8 cellular contexts compared by ENCODE assay signal in the genomic region with DNA sequence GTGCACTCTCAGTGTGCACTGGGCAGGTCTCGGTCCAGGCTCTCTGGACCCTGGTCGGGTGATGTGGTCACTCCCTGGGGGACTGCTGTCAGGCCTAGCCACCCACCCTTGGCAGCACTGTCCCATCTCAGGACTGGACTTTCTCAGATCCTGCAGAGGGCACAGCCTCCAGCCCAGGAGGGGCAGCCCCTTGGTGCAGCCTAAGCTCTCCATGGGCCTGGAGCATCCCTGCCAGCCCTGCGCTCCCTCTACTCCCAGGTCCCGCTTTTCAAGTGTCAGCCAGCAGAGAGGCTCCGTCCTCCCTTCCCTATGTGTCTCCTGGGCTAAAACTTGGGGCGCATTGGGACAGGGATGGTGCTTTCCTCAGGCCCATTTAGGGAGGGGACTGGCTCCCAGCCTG.
DNase-seq lines count a peak whose midpoint lies in the region; ATAC-seq and TF ChIP-seq lines count a peak whose summit lies in the region.
"Not testable (repeated sequence)": the region's sequence is repeated elsewhere in the genome, so short reads cannot be mapped to it uniquely, and the experiment has no call there.

No MANE protein-coding gene starts in this region.

- not testable (repeated sequence) for H3K9me3 Mint-ChIP-seq in chondrocyte (ENCODE audit: low read depth); osteocyte (ENCODE audit: unreplicated experiment)

- not testable (repeated sequence) for TF ChIP-seq EP300 in sigmoid colon (IDR thresholded peaks at IDR 0.05); upper lobe of left lung (IDR thresholded peaks at IDR 0.05)

- H3K27me3 ChIP-seq in RWPE2 (ENCODE audit: insufficient read depth, poor library complexity, severe bottlenecking); right cardiac atrium (ENCODE audit: control insufficient read depth, insufficient read depth); right lobe of liver; sigmoid colon; upper lobe of left lung: not testable (repeated sequence)

- TF ChIP-seq POLR2A in right lobe of liver (IDR thresholded peaks at IDR 0.05); sigmoid colon (IDR thresholded peaks at IDR 0.05); upper lobe of left lung (IDR thresholded peaks at IDR 0.05): not testable (repeated sequence)

- H3K27ac ChIP-seq in RWPE2 (ENCODE audit: poor library complexity, severe bottlenecking); right cardiac atrium (ENCODE audit: low read length); right lobe of liver; sigmoid colon; upper lobe of left lung: not testable (repeated sequence)

- 96% methylated on average over 2 of the region's 6 CpGs for WGBS in right cardiac atrium
- no CpG with 5 or more reads among the region's 6 CpGs for WGBS in right lobe of liver (ENCODE audit: insufficient coverage, low coverage, low lambda C conversion rate, missing lambda C conversion rate)
- WGBS in sigmoid colon, 2 donors, result 93 to 97% methylated on average over 2 to 3 of the region's 6 CpGs
- 93 to 100% methylated on average over 3 to 4 of the region's 6 CpGs for WGBS in upper lobe of left lung, 2 donors

- DNase-seq in RWPE2 (ENCODE audit: low spot score) (peak; percentile 12), chondrocyte (ENCODE audit: low spot score) (peak; percentile 50), right cardiac atrium (peak in 2 of 3 donors; percentile 8 to 32), right lobe of liver (peak in 2 of 3 donors; percentile 8 to 44), mucosa of descending colon (peak in 2 of 3 donors; percentile 12 to 19), osteocyte (ENCODE audit: extremely low spot score, unreplicated experiment) (peak; percentile 78), sigmoid colon (peak; percentile 50), upper lobe of left lung (peak; percentile 12 to 62)

- not testable (repeated sequence) for H3K9me3 ChIP-seq in RWPE2 (ENCODE audit: severe bottlenecking); right cardiac atrium (ENCODE audit: control insufficient read depth, low read length); right lobe of liver; mucosa of descending colon; sigmoid colon; upper lobe of left lung

- not testable (repeated sequence) for H3K4me1 ChIP-seq in RWPE2 (ENCODE audit: insufficient read depth, poor library complexity, severe bottlenecking); right cardiac atrium (ENCODE audit: control insufficient read depth, insufficient read depth, low read length); right lobe of liver; mucosa of descending colon (ENCODE audit: low read depth); sigmoid colon; upper lobe of left lung

- not testable (repeated sequence) for TF ChIP-seq CTCF in RWPE2 (IDR thresholded peaks at IDR 0.05; ENCODE audit: poor library complexity, severe bottlenecking); chondrocyte (IDR thresholded peaks at IDR 0.05); right lobe of liver (IDR thresholded peaks at IDR 0.05); mucosa of descending colon (IDR thresholded peaks at IDR 0.05); osteocyte (IDR thresholded peaks at IDR 0.05); sigmoid colon (IDR thresholded peaks at IDR 0.05); upper lobe of left lung (IDR thresholded peaks at IDR 0.05)

- not testable (repeated sequence) for H3K36me3 ChIP-seq in RWPE2 (ENCODE audit: low read depth); right lobe of liver; mucosa of descending colon (ENCODE audit: low read depth); sigmoid colon; upper lobe of left lung

- intact Hi-C loops in right cardiac atrium (cut with DNase I); right lobe of liver (cut with DNase I); mucosa of descending colon (cut with DNase I, micrococcal nuclease); sigmoid colon (cut with DNase I): not testable (repeated sequence)

- not testable (repeated sequence) for H3K36me3 Mint-ChIP-seq in chondrocyte (ENCODE audit: low read depth); osteocyte (ENCODE audit: unreplicated experiment)

- H3K27ac Mint-ChIP-seq in chondrocyte (ENCODE audit: unreplicated experiment); osteocyte (ENCODE audit: unreplicated experiment): not testable (repeated sequence)

- H3K4me3 Mint-ChIP-seq in chondrocyte (ENCODE audit: unreplicated experiment); osteocyte (ENCODE audit: unreplicated experiment): not testable (repeated sequence)

- ATAC-seq in RWPE2 (ENCODE audit: low read depth); right cardiac atrium; right lobe of liver; mucosa of descending colon; upper lobe of left lung (ENCODE audit: low FRiP score in 2 of 2): not testable (repeated sequence)

- H3K4me3 ChIP-seq in RWPE2 (ENCODE audit: severe bottlenecking); right cardiac atrium (ENCODE audit: low read length); right lobe of liver; mucosa of descending colon; sigmoid colon; upper lobe of left lung: not testable (repeated sequence)

- not testable (repeated sequence) for H3K27me3 Mint-ChIP-seq in chondrocyte (ENCODE audit: low read depth); osteocyte (ENCODE audit: unreplicated experiment)

- not testable (repeated sequence) for H3K4me1 Mint-ChIP-seq in chondrocyte (ENCODE audit: low read depth); osteocyte (ENCODE audit: unreplicated experiment)

Comparison
In these comparisons a context has a peak if more than half of its experiments do, and no peak if none do; other contexts are left out.
1. DNase-seq: peak in every context shown above with its lines; median percentile 78 in osteocyte; 50 in chondrocyte; 50 in sigmoid colon; 37 in upper lobe of left lung; 26 in right lobe of liver; 20 in right cardiac atrium; 16 in mucosa of descending colon; 12 in RWPE2.